In genomic region chr3:162769559-162769958, GRCh38 we compare ENCODE assay signal across 30 cellular contexts.
DNase-seq lines count a peak whose midpoint lies in the region; ATAC-seq, FAIRE-seq and TF ChIP-seq lines count a peak whose summit lies in the region.
"Had no signal": no experiment of that assay in that cellular context is flagged by ENCODE, and none has a peak within 500 bp of the region (broad histone marks: within the 10 kb centered on the region; RNA-seq: fewer than 3 reads in every experiment).

No MANE protein-coding gene starts in this region.

- ATAC-seq in HepG2, result no peak
- ATAC-seq in right lobe of liver, result no peak
- no peak for ATAC-seq in Right ventricle myocardium superior (ENCODE audit: poor library complexity)
- no peak for ATAC-seq in activated CD4-positive, alpha-beta T cell treated with anti-CD3 and anti-CD28 coated beads for 36 hours
- ATAC-seq: activated naive CD8-positive, alpha-beta T cell treated with anti-CD3 and anti-CD28 coated beads, Interleukin-2, amount 50 U/mL, for 24 hours; left ventricle myocardium superior had no signal

- in situ Hi-C loops in HepG2 (cut with HindIII; ENCODE audit: extremely low pct_ligation_motif_present, low pct_unique_long_range_greater_than_20kb), result no loop called here

- H3F3A ChIP-seq in SK-N-SH (replicated peaks; ENCODE audit: insufficient read depth), result peaks cover under 1% of the 10 kb centered on the region

- no peaks in the 10 kb centered on the region for H3K4me1 Mint-ChIP-seq in activated CD4-positive, alpha-beta T cell treated with anti-CD3 and anti-CD28 coated beads for 36 hours
- H3K4me1 Mint-ChIP-seq: activated naive CD8-positive, alpha-beta T cell treated with anti-CD3 and anti-CD28 coated beads, Interleukin-2, amount 50 U/mL, for 24 hours had no signal

- no TSS peak for BruUV-seq in HepG2 (replicated peaks; lab: Mats Ljungman, UMichigan)

- H3K27ac ChIP-seq in HepG2 (ENCODE audit: extremely low read length, insufficient read depth, low read length) (no peak overlapping the region), right lobe of liver (no peak overlapping the region), SK-N-SH (ENCODE audit: low read depth in 2 of 2, low read length in 1 of 2) (no peak overlapping the region)
- H3K27ac ChIP-seq: BLaER1, brain microvascular endothelial cell, parathyroid adenoma, Peyer's patch, upper lobe of left lung, WERI-Rb-1 had no signal

- TF ChIP-seq CTCF in HepG2 (CRISPR knock-in tag; IDR thresholded peaks at IDR 0.05) (no peak), right lobe of liver (IDR thresholded peaks at IDR 0.05) (no peak), SK-N-SH (IDR thresholded peaks at IDR 0.05) (no peak), fibroblast of mammary gland (conservative IDR thresholded peaks at IDR 0.05; ENCODE audit: control insufficient read depth, insufficient read depth, low read depth, low read length) (no peak)

- H3K9ac ChIP-seq in HepG2 (ENCODE audit: insufficient read depth, low read depth, low read length) (no peak overlapping the region), SK-N-SH (no peak overlapping the region)
- H3K9ac ChIP-seq: BLaER1, parathyroid adenoma had no signal

- H3K4me1 ChIP-seq in HepG2 (ENCODE audit: insufficient read depth, low read length) (no peaks in the 10 kb centered on the region), right lobe of liver (no peaks in the 10 kb centered on the region), SK-N-SH (ENCODE audit: control insufficient read depth in 1 of 2, insufficient read depth in 2 of 2, low read depth in 1 of 2, low read length in 1 of 2) (peaks cover 0 to 2% of the 10 kb centered on the region in 2 experiments; a peak in 1 of 4 replicates)
- H3K4me1 ChIP-seq: BLaER1, parathyroid adenoma, Peyer's patch, upper lobe of left lung had no signal

- H3K27me3 ChIP-seq in HepG2 (ENCODE audit: control insufficient read depth in 1 of 2, insufficient read depth in 2 of 2, low read length in 2 of 2) (no peaks in the 10 kb centered on the region), right lobe of liver (no peaks in the 10 kb centered on the region), SK-N-SH (ENCODE audit: insufficient read depth) (no peaks in the 10 kb centered on the region)
- H3K27me3 ChIP-seq: BLaER1, brain microvascular endothelial cell, Peyer's patch, sigmoid colon, upper lobe of left lung had no signal

- DNase-seq in HepG2 (ENCODE audit: low spot score) (no peak), right lobe of liver (no peak), SK-N-SH (no peak), fibroblast of mammary gland (ENCODE audit: low read depth) (peak; percentile 45), dedifferentiated amniotic fluid mesenchymal stem cell (ENCODE audit: extremely low spot score) (no peak), Right ventricle myocardium superior (no peak), D341Med (ENCODE audit: low spot score) (no peak)
- DNase-seq in activated CD4-positive, alpha-beta T cell treated with anti-CD3 and anti-CD28 coated beads for 36 hours, result no peak
- DNase-seq: activated CD4-positive, alpha-beta memory T cell treated with anti-CD3 and anti-CD28 coated beads for 36 hours; activated gamma-delta T cell; activated naive CD8-positive, alpha-beta T cell treated with anti-CD3 and anti-CD28 coated beads, Interleukin-2, amount 50 U/mL, for 24 hours; activated T-cell treated with anti-CD3 and anti-CD28 coated beads for 4 hours; brain microvascular endothelial cell; cortex of kidney; H9; left ventricle myocardium superior; NCI-H1048; NCI-H2029 treated with DMSO at 0.1 percent for 48 hours; NCI-H446 treated with DMSO at 0.1 percent for 48 hours; nephron progenitor cell; Peyer's patch; sigmoid colon; upper lobe of left lung; WERI-Rb-1 had no signal

- TF ChIP-seq EP300 in HepG2 (IDR thresholded peaks at IDR 0.05; ENCODE audit: low read depth in 2 of 2, low read length in 2 of 2), result no peak
- TF ChIP-seq EP300 in HepG2 (CRISPR knock-in tag; IDR thresholded peaks at IDR 0.05; ENCODE audit: borderline replicate concordance), result no peak
- no peak for TF ChIP-seq EP300 in SK-N-SH (IDR thresholded peaks at IDR 0.05; ENCODE audit: borderline replicate concordance in 1 of 2, low read depth in 1 of 2, low read length in 1 of 2)

- no peaks in the 10 kb centered on the region for H3K27me3 Mint-ChIP-seq in activated CD4-positive, alpha-beta T cell treated with anti-CD3 and anti-CD28 coated beads for 36 hours
- H3K27me3 Mint-ChIP-seq: activated CD4-positive, alpha-beta memory T cell treated with anti-CD3 and anti-CD28 coated beads for 36 hours; activated naive CD8-positive, alpha-beta T cell treated with anti-CD3 and anti-CD28 coated beads, Interleukin-2, amount 50 U/mL, for 24 hours had no signal

- no peak for TF ChIP-seq POLR2A in HepG2 (IDR thresholded peaks at IDR 0.05; ENCODE audit: insufficient read depth in 1 of 2, low read depth in 2 of 2, low read length in 2 of 2)
- no peak for TF ChIP-seq POLR2A in right lobe of liver (IDR thresholded peaks at IDR 0.05)

- no peak overlapping the region for H3K4me3 ChIP-seq in HepG2 (replicated peaks in 1 of 3; ENCODE audit: insufficient read depth in 1 of 3, low read depth in 2 of 3, low read length in 3 of 3)
- H3K4me3 ChIP-seq in right lobe of liver, result no peak overlapping the region
- no peak overlapping the region for H3K4me3 ChIP-seq in SK-N-SH (ENCODE audit: low read depth in 2 of 2, low read length in 1 of 2)
- no peak overlapping the region for H3K4me3 ChIP-seq in fibroblast of mammary gland (ENCODE audit: control insufficient read depth, low read depth, low read length)
- H3K4me3 ChIP-seq: BLaER1, Peyer's patch, sigmoid colon, upper lobe of left lung had no signal

- H3K9me3 ChIP-seq in HepG2 (ENCODE audit: low read length), result no peaks in the 10 kb centered on the region
- no peaks in the 10 kb centered on the region for H3K9me3 ChIP-seq in right lobe of liver
- no peaks in the 10 kb centered on the region; the same call in 1 of the 2 replicates for H3K9me3 ChIP-seq in SK-N-SH
- H3K9me3 ChIP-seq: Peyer's patch, sigmoid colon, upper lobe of left lung had no signal

- no peak overlapping the region for H3K27ac Mint-ChIP-seq in activated CD4-positive, alpha-beta T cell treated with anti-CD3 and anti-CD28 coated beads for 36 hours
- H3K27ac Mint-ChIP-seq: activated CD4-positive, alpha-beta memory T cell treated with anti-CD3 and anti-CD28 coated beads for 36 hours; activated naive CD8-positive, alpha-beta T cell treated with anti-CD3 and anti-CD28 coated beads, Interleukin-2, amount 50 U/mL, for 24 hours; H9; nephron progenitor cell; T-helper 2 cell treated with Interferon-gamma antibody and Interleukin-4, amounts not matched to agents 5 μg/mL and 100 μg/mL, for 36 hours had no signal

- TF ChIP-seq RAD21 in HepG2 (CRISPR knock-in tag; IDR thresholded peaks at IDR 0.05), result no peak
- no peak for TF ChIP-seq RAD21 in SK-N-SH (IDR thresholded peaks at IDR 0.05; ENCODE audit: low read length)

- H4K20me1 ChIP-seq in HepG2 (ENCODE audit: insufficient read depth, low read length) (no peaks in the 10 kb centered on the region), SK-N-SH (ENCODE audit: insufficient read depth) (no peaks in the 10 kb centered on the region)
- H4K20me1 ChIP-seq: BLaER1 had no signal

- H3K4me2 ChIP-seq in HepG2 (ENCODE audit: low read depth, low read length) (no peak overlapping the region), SK-N-SH (no peak overlapping the region)
- H3K4me2 ChIP-seq: BLaER1 had no signal

- no peak for FAIRE-seq in HepG2 (lab: Jason Lieb, UNC)
- FAIRE-seq: A204.1, D721Med, HTR-8/SVneo had no signal

- no peaks in the 10 kb centered on the region for H3K79me2 ChIP-seq in HepG2 (ENCODE audit: insufficient read depth, low read length)
- no peaks in the 10 kb centered on the region for H3K79me2 ChIP-seq in SK-N-SH (ENCODE audit: insufficient read depth)
- H3K79me2 ChIP-seq: parathyroid adenoma had no signal

- no peak overlapping the region for H3K4me3 Mint-ChIP-seq in activated CD4-positive, alpha-beta T cell treated with anti-CD3 and anti-CD28 coated beads for 36 hours
- H3K4me3 Mint-ChIP-seq: activated CD4-positive, alpha-beta memory T cell treated with anti-CD3 and anti-CD28 coated beads for 36 hours; activated naive CD8-positive, alpha-beta T cell treated with anti-CD3 and anti-CD28 coated beads, Interleukin-2, amount 50 U/mL, for 24 hours; H9; nephron progenitor cell; T-helper 2 cell treated with Interferon-gamma antibody and Interleukin-4, amounts not matched to agents 5 μg/mL and 100 μg/mL, for 36 hours had no signal

- no peaks in the 10 kb centered on the region; the same call in 1 of the 2 replicates for H3K9me2 ChIP-seq in SK-N-SH

- intact Hi-C loops in HepG2 (cut with micrococcal nuclease; ENCODE audit: unreplicated experiment) (no loop called here), right lobe of liver (cut with DNase I) (no loop called here), Right ventricle myocardium superior (cut with DNase I) (no loop called here)
- intact Hi-C loops in activated CD4-positive, alpha-beta T cell treated with anti-CD3 and anti-CD28 coated beads for 36 hours (cut with DNase I, micrococcal nuclease), result no loop called here

- CTCF ChIA-PET in HepG2 (lab: Yijun Ruan, JAX; ENCODE audit: low intra/inter-chr PET ratio, low total read pairs) (no interaction called here), SK-N-SH (lab: Yijun Ruan, JAX) (no interaction called here)
- CTCF ChIA-PET in activated CD4-positive, alpha-beta T cell treated with anti-CD3 and anti-CD28 coated beads for 36 hours (lab: Charles Lee), result no interaction called here

- H3K36me3 Mint-ChIP-seq in activated CD4-positive, alpha-beta T cell treated with anti-CD3 and anti-CD28 coated beads for 36 hours (ENCODE audit: low read depth), result no peaks in the 10 kb centered on the region
- H3K36me3 Mint-ChIP-seq: activated CD4-positive, alpha-beta memory T cell treated with anti-CD3 and anti-CD28 coated beads for 36 hours had no signal

- peaks cover 6% of the 10 kb centered on the region for H3K9me3 Mint-ChIP-seq in activated CD4-positive, alpha-beta T cell treated with anti-CD3 and anti-CD28 coated beads for 36 hours (ENCODE audit: low read depth)

- H3K36me3 ChIP-seq in HepG2 (replicated peaks in 1 of 2; ENCODE audit: control insufficient read depth in 1 of 2, insufficient read depth in 2 of 2, low read length in 2 of 2) (no peaks in the 10 kb centered on the region), right lobe of liver (no peaks in the 10 kb centered on the region), SK-N-SH (replicated peaks in 1 of 2; ENCODE audit: control insufficient read depth in 1 of 2, insufficient read depth in 2 of 2, low read length in 1 of 2) (no peaks in the 10 kb centered on the region)
- H3K36me3 ChIP-seq: BLaER1, brain microvascular endothelial cell, Peyer's patch, sigmoid colon, upper lobe of left lung, WERI-Rb-1 had no signal

- H2AFZ ChIP-seq in HepG2 (ENCODE audit: low read length), result no peak overlapping the region
- no peak overlapping the region for H2AFZ ChIP-seq in SK-N-SH (ENCODE audit: low read depth)
- H2AFZ ChIP-seq: parathyroid adenoma had no signal

- POLR2A ChIA-PET in HepG2 (lab: Yijun Ruan, JAX), result no interaction called here
- POLR2A ChIA-PET in SK-N-SH (lab: Yijun Ruan, JAX), result no interaction called here
- POLR2A ChIA-PET in activated CD4-positive, alpha-beta T cell treated with anti-CD3 and anti-CD28 coated beads for 36 hours (lab: Charles Lee), result no interaction called here

TF ChIP-seq in SK-N-SH, 30 proteins besides CTCF, POLR2A, EP300 and RAD21 (continues in another document):
- TF ChIP-seq EZH2phosphoT487 (IDR thresholded peaks at IDR 0.05; ENCODE audit: borderline replicate concordance, low read depth), result no peak

Comparison
In these comparisons a context has a peak if more than half of its experiments do, and no peak if none do; other contexts are left out.
1. Of the 25 proteins assayed by ChIP-seq in both HepG2 and SK-N-SH: peak only in HepG2: none; only in SK-N-SH: FOSL2 and TCF12; in both: none; in neither: 23.